Comparison of ENCODE assay signal across 8 cellular contexts in the genomic region with DNA sequence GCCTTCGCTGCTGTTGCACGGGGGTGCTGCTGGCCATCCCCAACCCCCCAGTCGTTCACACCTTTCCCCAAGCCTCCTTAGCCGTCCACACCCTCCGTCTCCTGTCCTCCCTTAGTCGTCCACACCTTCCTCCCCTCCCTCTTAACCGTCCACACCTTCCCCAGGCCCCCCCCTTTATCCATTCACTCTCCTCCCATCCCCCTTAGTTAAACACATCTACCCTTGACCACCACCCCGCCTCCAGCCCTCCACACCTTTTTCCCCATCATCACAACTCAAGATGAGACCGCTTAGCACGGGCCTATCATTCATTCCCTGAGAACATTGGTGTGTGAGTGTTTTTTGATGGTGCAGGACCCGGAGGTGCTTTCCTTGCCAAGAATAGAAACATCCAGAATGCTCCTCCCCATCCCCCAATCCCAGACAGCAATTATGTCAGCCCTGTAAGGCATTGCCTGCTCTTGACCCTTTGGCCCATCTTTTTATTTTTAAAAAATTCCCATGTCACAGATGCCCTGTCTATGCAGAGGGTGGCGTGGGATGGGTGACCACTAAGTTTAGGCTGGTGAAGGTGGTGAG. TPM values are rescaled to one million over a fixed set of nuclear protein-coding genes. Genes with fewer than 3 reads are reported as not detected.
A peak's percentile ranks its signal among the peaks of the same experiment; 100 is the strongest.
DNase-seq lines count a peak whose midpoint lies in the region; ATAC-seq and TF ChIP-seq lines count a peak whose summit lies in the region.

No MANE protein-coding gene starts in this region.

- H3K4me1 ChIP-seq in sigmoid colon = peaks cover 0 to 54% (median 41%) of the 10 kb centered on the region in 4 donors

- H3K4me1 Mint-ChIP-seq in activated T-helper 2 cell treated with anti-CD3 and anti-CD28 coated beads, Interferon-gamma antibody, Interleukin-2, Interleukin-4, amounts not matched to agents 10 μg/mL and 5 μg/mL and 100 μg/mL, durations not matched to agents 14 hours and 24 hours and 36 hours (ENCODE audit: low read depth) = peaks cover 37% of the 10 kb centered on the region

- H3K9me3 Mint-ChIP-seq in activated T-helper 2 cell treated with anti-CD3 and anti-CD28 coated beads, Interferon-gamma antibody, Interleukin-2, Interleukin-4, amounts not matched to agents 10 μg/mL and 5 μg/mL and 100 μg/mL, durations not matched to agents 14 hours and 24 hours and 36 hours = no peaks in the 10 kb centered on the region

- H3K27me3 Mint-ChIP-seq in activated T-helper 2 cell treated with anti-CD3 and anti-CD28 coated beads, Interferon-gamma antibody, Interleukin-2, Interleukin-4, amounts not matched to agents 10 μg/mL and 5 μg/mL and 100 μg/mL, durations not matched to agents 14 hours and 24 hours and 36 hours (ENCODE audit: low read depth) = no peaks in the 10 kb centered on the region

- DNase-seq in activated naive CD4-positive, alpha-beta T cell treated with Interleukin-2 at 50 U/mL for 16 hours = peak; percentile 3
- DNase-seq in activated naive CD4-positive, alpha-beta T cell (lab: John Stamatoyannopoulos, UW) = no peak
- DNase-seq in activated T-helper 2 cell treated with anti-CD3 and anti-CD28 coated beads, Interferon-gamma antibody, Interleukin-2, Interleukin-4, amounts not matched to agents 10 μg/mL and 5 μg/mL and 100 μg/mL, durations not matched to agents 14 hours and 24 hours and 36 hours (ENCODE audit: low spot score) = no peak
- DNase-seq in sigmoid colon = no peak
- DNase-seq in DMS153 (lab: John Stamatoyannopoulos, UW) = no peak

- peaks cover 26% of the 10 kb centered on the region for H3K36me3 Mint-ChIP-seq in activated T-helper 2 cell treated with anti-CD3 and anti-CD28 coated beads, Interferon-gamma antibody, Interleukin-2, Interleukin-4, amounts not matched to agents 10 μg/mL and 5 μg/mL and 100 μg/mL, durations not matched to agents 14 hours and 24 hours and 36 hours (ENCODE audit: low read depth)

- H3K27ac Mint-ChIP-seq in activated T-helper 2 cell treated with anti-CD3 and anti-CD28 coated beads, Interferon-gamma antibody, Interleukin-2, Interleukin-4, amounts not matched to agents 10 μg/mL and 5 μg/mL and 100 μg/mL, durations not matched to agents 14 hours and 24 hours and 36 hours = peak overlapping the region; percentile 57

- no peaks in the 10 kb centered on the region for H3K9me3 ChIP-seq in sigmoid colon

- TF ChIP-seq POLR2A in sigmoid colon (IDR thresholded peaks at IDR 0.05) = no peak

- peak overlapping the region; percentile 77 for H3K4me3 Mint-ChIP-seq in activated T-helper 2 cell treated with anti-CD3 and anti-CD28 coated beads, Interferon-gamma antibody, Interleukin-2, Interleukin-4, amounts not matched to agents 10 μg/mL and 5 μg/mL and 100 μg/mL, durations not matched to agents 14 hours and 24 hours and 36 hours (ENCODE audit: low read depth)

- H3K36me3 ChIP-seq in sigmoid colon = no peaks in the 10 kb centered on the region

- peak overlapping the region; percentile 89 to 96 (median 94) for H3K27ac ChIP-seq in sigmoid colon

- H3K4me3 ChIP-seq in iPS-11a (ENCODE audit: low read depth, low read length) = peak overlapping the region; percentile 74
- peak overlapping the region; percentile 93 to 98 (median 96) for H3K4me3 ChIP-seq in sigmoid colon

- no peak for TF ChIP-seq EP300 in sigmoid colon (IDR thresholded peaks at IDR 0.05)

- no peak for ATAC-seq in HG03439 (IDR thresholded peaks at IDR 0.05; ENCODE audit: unreplicated experiment)
- no peak for ATAC-seq in GM21825 (IDR thresholded peaks at IDR 0.05; ENCODE audit: unreplicated experiment)

- TF ChIP-seq CTCF in sigmoid colon (IDR thresholded peaks at IDR 0.05) = no peak

- no peaks in the 10 kb centered on the region for H3K27me3 ChIP-seq in sigmoid colon

- intact Hi-C loops in activated T-helper 2 cell treated with anti-CD3 and anti-CD28 coated beads, Interferon-gamma antibody, Interleukin-2, Interleukin-4, amounts not matched to agents 10 μg/mL and 5 μg/mL and 100 μg/mL, durations not matched to agents 14 hours and 24 hours and 36 hours (cut with micrococcal nuclease) = loop anchor here (5.0 kb wide), 1 partner anchor 123 kb away; no protein-coding TSS in a partner anchor
- intact Hi-C loops in sigmoid colon (cut with DNase I) = loop anchor here (2.0 to 10.0 kb wide), 3 partner anchors 56 to 588 kb away; a partner anchor contains a TSS

- 5 to 19% methylated on average over 12 of the region's 12 CpGs for WGBS in sigmoid colon, 2 donors

RNA-seq across cellular contexts. Expression of a gene that starts 1.4 kb away (rescaled TPM):
- total RNA-seq in activated T-helper 2 cell treated with anti-CD3 and anti-CD28 coated beads, Interferon-gamma antibody, Interleukin-2, Interleukin-4, amounts not matched to agents 10 μg/mL and 5 μg/mL and 100 μg/mL, durations not matched to agents 14 hours and 24 hours and 36 hours = 15.9 and 16.8 TPM in 2 replicates
- 10 to 100 TPM; 14.9 to 23.5 (median 20.0) TPM for total RNA-seq in sigmoid colon
- polyA plus RNA-seq in sigmoid colon = 1 to 10 TPM; 3.6 to 5.0 (median 4.2) TPM
